In the genomic region with DNA sequence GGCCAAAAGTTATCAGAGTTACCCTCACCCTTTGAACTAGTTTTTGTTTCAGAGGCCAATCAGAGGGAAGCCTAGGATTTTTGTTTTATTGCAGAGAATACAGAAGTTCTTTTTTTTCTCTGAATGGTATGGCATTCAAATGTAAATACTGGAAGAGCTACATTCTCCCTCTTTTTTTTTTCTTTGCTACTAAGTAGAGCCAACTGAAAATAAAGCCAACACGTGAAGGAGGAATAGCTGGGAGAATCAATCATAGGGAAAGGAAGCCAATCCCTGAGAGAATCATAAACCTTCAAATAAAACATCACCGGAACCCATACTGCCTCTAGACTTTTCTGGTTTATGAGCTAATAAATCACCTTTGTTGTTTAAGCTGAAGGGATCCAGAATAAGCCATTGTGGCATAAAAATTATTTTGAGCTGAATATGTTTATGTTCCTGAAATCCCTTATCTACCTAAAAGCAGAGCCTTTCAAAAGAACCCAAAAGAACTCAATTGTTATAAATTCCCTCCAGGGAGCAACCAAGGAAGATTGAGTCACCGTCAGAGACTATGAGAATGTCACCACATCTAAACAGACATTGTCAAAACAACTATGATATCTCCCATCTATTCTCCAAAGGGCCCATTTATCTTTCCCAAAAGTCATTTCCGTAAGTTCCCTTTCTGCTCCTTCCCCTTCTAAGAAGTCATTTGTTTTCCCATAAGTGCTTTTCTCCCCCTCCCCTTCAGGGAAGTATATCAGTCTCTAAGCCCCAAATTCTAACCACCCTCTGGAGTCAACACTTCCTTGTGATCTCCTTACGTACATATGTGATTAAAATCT, we compare ENCODE assay signal across 19 cellular contexts. TPM values are rescaled to one million over a fixed set of nuclear protein-coding genes. Genes with fewer than 3 reads are reported as not detected.
DNase-seq lines count a peak whose midpoint lies in the region; ATAC-seq and TF ChIP-seq lines count a peak whose summit lies in the region.
"Had no signal": no experiment of that assay in that cellular context is flagged by ENCODE, and none has a peak within 500 bp of the region (broad histone marks: within the 10 kb centered on the region; RNA-seq: fewer than 3 reads in every experiment).

No MANE protein-coding gene starts in this region.

- H2AK5ac ChIP-seq in mesendoderm (ENCODE audit: low read length), result no peak overlapping the region

- no peak for TF ChIP-seq POLR2A in uterus (IDR thresholded peaks at IDR 0.05)

- ATAC-seq in right cardiac atrium, result no peak
- no peak for ATAC-seq in Right ventricle myocardium inferior
- no peak for ATAC-seq in HG02798 (IDR thresholded peaks at IDR 0.05; ENCODE audit: poor library complexity, unreplicated experiment)
- ATAC-seq: activated CD8-positive, alpha-beta T cell treated with anti-CD3 and anti-CD28 coated beads for 36 hours; activated T-cell treated with anti-CD3 and anti-CD28 coated beads, Interleukin-2, amount 50 U/mL, for 72 hours; left cardiac atrium had no signal

- H3K27ac ChIP-seq in right cardiac atrium (ENCODE audit: low read length), result peak overlapping the region; percentile 57
- H3K27ac ChIP-seq in mesendoderm (ENCODE audit: low read depth, low read length), result no peak overlapping the region
- peak overlapping the region; percentile 74 to 81 for H3K27ac ChIP-seq in uterus
- H3K27ac ChIP-seq: C4-2B, RWPE1, thyroid gland had no signal

- no peaks in the 10 kb centered on the region for H3K79me2 ChIP-seq in mesendoderm (ENCODE audit: control insufficient read depth, insufficient read depth, low read length)

- no peak overlapping the region for H3K4ac ChIP-seq in mesendoderm (ENCODE audit: low read depth, low read length)

- no peak overlapping the region for H3K9ac ChIP-seq in mesendoderm (ENCODE audit: low read length)

- H3K18ac ChIP-seq in mesendoderm (ENCODE audit: low read length), result no peak overlapping the region

- no peak overlapping the region for H4K5ac ChIP-seq in mesendoderm (ENCODE audit: low read length)

- no peak overlapping the region for H3K4me3 ChIP-seq in right cardiac atrium (ENCODE audit: low read length)
- no peak overlapping the region for H3K4me3 ChIP-seq in cardiac fibroblast (replicated peaks in 1 of 2; ENCODE audit: low read depth in 2 of 2, low read length in 2 of 2)
- H3K4me3 ChIP-seq in mesendoderm (ENCODE audit: low read length), result no peak overlapping the region
- no peak overlapping the region for H3K4me3 ChIP-seq in uterus
- H3K4me3 ChIP-seq: thyroid gland had no signal

- H4K8ac ChIP-seq in mesendoderm (ENCODE audit: low read depth, low read length), result no peak overlapping the region

- H3K27me3 ChIP-seq in right cardiac atrium (ENCODE audit: control insufficient read depth, insufficient read depth) (no peaks in the 10 kb centered on the region), mesendoderm (ENCODE audit: insufficient read depth, low read length, poor library complexity) (no peaks in the 10 kb centered on the region), uterus (no peaks in the 10 kb centered on the region)
- H3K27me3 ChIP-seq: thyroid gland had no signal

- H2BK15ac ChIP-seq in mesendoderm (replicated peaks; ENCODE audit: low read depth), result no peak overlapping the region

- no peaks in the 10 kb centered on the region for H3K79me1 ChIP-seq in mesendoderm (ENCODE audit: low read length)

- no peak for DNase-seq in right cardiac atrium
- DNase-seq in Right ventricle myocardium inferior (ENCODE audit: missing footprints), result no peak
- peak; percentile 31 to 33 for DNase-seq in cardiac fibroblast (ENCODE audit: low read depth in 2 of 2)
- peak; percentile 23 for DNase-seq in mesendoderm
- DNase-seq in uterus, result no peak
- DNase-seq in T1000 (lab: John Stamatoyannopoulos, UW), result no peak
- no peak for DNase-seq in activated T-cell treated with anti-CD3 and anti-CD28 coated beads, Interleukin-2, amount 50 U/mL, for 48 hours
- DNase-seq: activated CD8-positive, alpha-beta T cell treated with anti-CD3 and anti-CD28 coated beads for 36 hours; activated T-cell treated with anti-CD3 and anti-CD28 coated beads, Interleukin-2, amount 50 U/mL, for 72 hours; DMS153; left cardiac atrium; naive B cell; NCI-H1930; NCI-H446 treated with DMSO at 0.1 percent for 48 hours; NK-92 treated with Interleukin-12 subunit alpha and Interleukin-12 subunit beta, amount 100 ng/mL, for 24 hours; thyroid gland had no signal

- intact Hi-C loops in right cardiac atrium (cut with DNase I) (loop anchor here in 1 of 4 donors (10.0 kb wide), 1 partner anchor 78 kb away; no protein-coding TSS in a partner anchor), Right ventricle myocardium inferior (cut with DNase I) (loop anchor here (10.0 kb wide), 2 partner anchors 62 to 178 kb away; partner anchors contain the start of gene TCF12), uterus (cut with DNase I; ENCODE audit: low total_unique reads) (no loop called here)

- no peak overlapping the region for H3K56ac ChIP-seq in mesendoderm (ENCODE audit: low read length)

- TF ChIP-seq CTCF in cardiac fibroblast (IDR thresholded peaks at IDR 0.05; ENCODE audit: low read depth, low read length) (no peak), uterus (IDR thresholded peaks at IDR 0.05) (no peak)

- H3K23ac ChIP-seq in mesendoderm (ENCODE audit: low read length), result no peak overlapping the region

- 52% methylated on average over 5 of the region's 5 CpGs for WGBS in right cardiac atrium
- no CpG with 5 or more reads among the region's 5 CpGs for WGBS in mesendoderm (ENCODE audit: extremely low coverage, insufficient coverage, low lambda C conversion rate)

- no peak overlapping the region for H2BK5ac ChIP-seq in mesendoderm (ENCODE audit: low read length)

- H3K4me1 ChIP-seq in right cardiac atrium (ENCODE audit: control insufficient read depth, insufficient read depth, low read length) (peaks cover 3% of the 10 kb centered on the region), mesendoderm (ENCODE audit: control insufficient read depth, low read depth, low read length) (peaks cover 5% of the 10 kb centered on the region), uterus (peaks cover 0 to 3% of the 10 kb centered on the region in 2 donors)

- H3K36me3 ChIP-seq in mesendoderm (ENCODE audit: control insufficient read depth, insufficient read depth, low read length) (no peaks in the 10 kb centered on the region), uterus (no peaks in the 10 kb centered on the region)
- H3K36me3 ChIP-seq: thyroid gland had no signal

- H3K4me2 ChIP-seq in mesendoderm (ENCODE audit: low read length), result no peak overlapping the region

- H3K9me3 ChIP-seq in right cardiac atrium (ENCODE audit: control insufficient read depth, low read length), result no peaks in the 10 kb centered on the region
- no peaks in the 10 kb centered on the region for H3K9me3 ChIP-seq in uterus
- H3K9me3 ChIP-seq: thyroid gland had no signal

- H2BK120ac ChIP-seq in mesendoderm (ENCODE audit: low read depth, low read length), result no peak overlapping the region

RNA-seq across cellular contexts. Expression of gene ZNF280D, which starts 3.8 kb away (rescaled TPM):
- 10 to 100 TPM; 28.4 to 31.7 (median 30.8) TPM for total RNA-seq in right cardiac atrium
- polyA plus RNA-seq in right cardiac atrium, result 11.7 TPM
- 20.8 TPM for total RNA-seq in Right ventricle myocardium inferior
- polyA plus RNA-seq in mesendoderm (2013, experiment 1 of 2), result 15.2 TPM
- 14.3 TPM for polyA plus RNA-seq in mesendoderm (2013, experiment 2 of 2)
- 100 to 1,000 TPM in 2 of 4 donors, 10 to 100 TPM in 2; 70.9 to 116 (median 96.9) TPM for total RNA-seq in uterus

Comparison
In these comparisons a context has a peak if more than half of its experiments do, and no peak if none do; other contexts are left out.
1. DNase-seq: peak in cardiac fibroblast (2 of 2) and mesendoderm (single experiment); none in right cardiac atrium (0 of 3), Right ventricle myocardium inferior (single experiment), uterus (0 of 2), T1000 (single experiment) and activated T-cell treated with anti-CD3 and anti-CD28 coated beads, Interleukin-2, amount 50 U/mL, for 48 hours (0 of 2).